In the genomic region with DNA sequence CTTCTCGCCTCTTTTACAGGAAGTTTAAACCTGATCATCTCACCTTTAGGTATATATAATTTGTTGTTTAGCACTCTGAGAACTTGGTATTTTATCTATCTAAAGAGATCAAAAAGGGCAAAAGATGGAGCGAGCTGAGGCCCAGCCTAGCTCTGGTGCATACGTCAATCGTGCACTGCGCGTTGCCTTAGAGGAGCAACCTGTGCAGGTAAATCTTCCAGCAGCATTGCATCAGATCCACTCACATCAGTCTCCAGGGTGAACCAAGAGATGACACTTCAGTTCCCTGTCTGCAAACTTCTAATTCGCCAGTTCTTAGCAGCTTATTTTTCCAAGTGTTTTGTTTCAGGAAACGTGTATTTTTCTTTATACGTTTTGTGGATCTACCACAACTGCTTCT, we compare ENCODE assay signal across 30 cellular contexts. TPM values are rescaled to one million over a fixed set of nuclear protein-coding genes. Genes with fewer than 3 reads are reported as not detected.
DNase-seq lines count a peak whose midpoint lies in the region; ATAC-seq, FAIRE-seq and TF ChIP-seq lines count a peak whose summit lies in the region.
"Had no signal": no experiment of that assay in that cellular context is flagged by ENCODE, and none has a peak within 500 bp of the region (broad histone marks: within the 10 kb centered on the region; RNA-seq: fewer than 3 reads in every experiment).

No MANE protein-coding gene starts in this region.

- peaks cover 72% of the 10 kb centered on the region; the same call in 1 of the 2 replicates for H4K20me1 ChIP-seq in GM23338 (replicated peaks; ENCODE audit: insufficient read depth)
- H4K20me1 ChIP-seq in keratinocyte (ENCODE audit: control insufficient read depth, extremely low read depth, insufficient read depth, low read length) = no peaks in the 10 kb centered on the region

- H3K79me2 ChIP-seq in GM23338 (replicated peaks; ENCODE audit: insufficient read depth) = peaks cover 100% of the 10 kb centered on the region
- H3K79me2 ChIP-seq in keratinocyte (ENCODE audit: control insufficient read depth, insufficient read depth, low read length) = peaks cover 41% of the 10 kb centered on the region

- no peak for DNase-seq in GM23338 (ENCODE audit: low spot score)
- DNase-seq in activated B cell treated with CpG ODN at 0.5 μM for 24 hours = no peak
- no peak for DNase-seq in keratinocyte (ENCODE audit: low read depth, low spot score)
- no peak for DNase-seq in progenitor cell of endocrine pancreas (ENCODE audit: low spot score, unreplicated experiment)
- no peak for DNase-seq in AG08395 (ENCODE audit: low spot score)
- no peak for DNase-seq in SJCRH30
- DNase-seq: activated CD4-positive, alpha-beta T cell treated with anti-CD3 and anti-CD28 coated beads, Interleukin-2, amount 50 U/mL, for 48 hours; activated CD8-positive, alpha-beta memory T cell treated with anti-CD3 and anti-CD28 coated beads, Interleukin-2, amount 50 U/mL, for 4 hours; activated naive CD4-positive, alpha-beta T cell treated with anti-CD3 and anti-CD28 coated beads, Interleukin-2, amount 50 U/mL, for 16 hours; amygdala; Caco-2; colonic mucosa; effector CD8-positive, alpha-beta T cell; erythroblast; foreskin melanocyte; heart right ventricle; Kasumi-1; midbrain; naive thymus-derived CD8-positive, alpha-beta T cell; NCI-H1694; NCI-H526 treated with DMSO at 0.1 percent for 48 hours; SHP77 treated with DMSO at 0.1 percent for 48 hours; transverse colon had no signal

- H3K9me3 Mint-ChIP-seq in GM23338 (no peaks in the 10 kb centered on the region), activated B cell treated with CpG ODN at 0.5 μM for 24 hours (no peaks in the 10 kb centered on the region), progenitor cell of endocrine pancreas (ENCODE audit: low read depth) (no peaks in the 10 kb centered on the region)
- H3K9me3 Mint-ChIP-seq: activated T-helper 17 cell treated with anti-CD3 and anti-CD28 coated beads, Interleukin-2, amount 50 U/mL, for 72 hours; naive thymus-derived CD8-positive, alpha-beta T cell had no signal

- H3K27me3 Mint-ChIP-seq in GM23338 (ENCODE audit: insufficient read depth, low read depth, poor library complexity) (no peaks in the 10 kb centered on the region), activated B cell treated with CpG ODN at 0.5 μM for 24 hours (no peaks in the 10 kb centered on the region), progenitor cell of endocrine pancreas (no peaks in the 10 kb centered on the region)

- dilution Hi-C loops in keratinocyte (cut with MboI; ENCODE audit: extremely low pct_ligation_motif_present, low sequenced_read_pairs) = no loop called here

- intact Hi-C loops in activated B cell treated with CpG ODN at 0.5 μM for 24 hours (cut with micrococcal nuclease) = no loop called here

- no peak overlapping the region for H3K4me2 ChIP-seq in GM23338
- H3K4me2 ChIP-seq in keratinocyte (ENCODE audit: control insufficient read depth, extremely low read depth, insufficient read depth, low read depth, low read length) = peak overlapping the region; percentile 86

- peak; percentile 91 for FAIRE-seq in keratinocyte (lab: Jason Lieb, UNC)
- FAIRE-seq: GM18507 had no signal

- no peaks in the 10 kb centered on the region for H3K9me2 ChIP-seq in GM23338 (ENCODE audit: insufficient read depth)

- H3K36me3 ChIP-seq in GM23338 (ENCODE audit: insufficient read depth) = peaks cover under 1% of the 10 kb centered on the region; the same call in 1 of the 2 replicates
- H3K36me3 ChIP-seq in keratinocyte (ENCODE audit: control insufficient read depth in 2 of 2, extremely low read depth in 1 of 2, insufficient read depth in 2 of 2, low read length in 2 of 2) = no peaks in the 10 kb centered on the region
- H3K36me3 ChIP-seq in SJCRH30 = peaks cover 19% of the 10 kb centered on the region
- H3K36me3 ChIP-seq: colonic mucosa, heart right ventricle, transverse colon had no signal

- H3K4me3 Mint-ChIP-seq in GM23338 (no peak overlapping the region), activated B cell treated with CpG ODN at 0.5 μM for 24 hours (no peak overlapping the region), progenitor cell of endocrine pancreas (ENCODE audit: low read depth) (no peak overlapping the region)
- H3K4me3 Mint-ChIP-seq: activated T-helper 17 cell treated with anti-CD3 and anti-CD28 coated beads, Interleukin-2, amount 50 U/mL, for 72 hours; naive thymus-derived CD8-positive, alpha-beta T cell had no signal

- H3K4me3 ChIP-seq in GM23338 = no peak overlapping the region
- H3K4me3 ChIP-seq in keratinocyte (ENCODE audit: control insufficient read depth in 2 of 3, extremely low read depth in 1 of 3, insufficient read depth in 2 of 3, low read depth in 1 of 3, low read length in 3 of 3) = peak overlapping the region in 2 of 3 experiments; percentile 7 to 44
- no peak overlapping the region for H3K4me3 ChIP-seq in SJCRH30
- H3K4me3 ChIP-seq: colonic mucosa, heart right ventricle, transverse colon had no signal

- H3K27ac ChIP-seq in GM23338 (ENCODE audit: low read depth) (no peak overlapping the region), keratinocyte (ENCODE audit: control insufficient read depth, insufficient read depth, low read length) (peak overlapping the region; percentile 63), SJCRH30 (no peak overlapping the region)
- H3K27ac ChIP-seq: C4-2B, colonic mucosa, HL-60 had no signal

- no peaks in the 10 kb centered on the region; the same call in 1 of the 2 replicates for H3F3A ChIP-seq in GM23338 (replicated peaks; ENCODE audit: low read depth)

- peak overlapping the region; percentile 39 for H3K9ac ChIP-seq in keratinocyte (ENCODE audit: control insufficient read depth, extremely low read depth, insufficient read depth, low read length)

- H2AFZ ChIP-seq in GM23338 (no peak overlapping the region), keratinocyte (ENCODE audit: control insufficient read depth, low read length) (peak overlapping the region; percentile 28)

- H3K9me3 ChIP-seq in keratinocyte (ENCODE audit: control insufficient read depth, low read depth, low read length) = no peaks in the 10 kb centered on the region
- no peaks in the 10 kb centered on the region for H3K9me3 ChIP-seq in SJCRH30 (replicated peaks)
- H3K9me3 ChIP-seq: Caco-2, colonic mucosa, heart right ventricle, transverse colon had no signal

- CTCF ChIA-PET in activated B cell treated with CpG ODN at 0.5 μM for 24 hours (lab: Charles Lee) = interaction anchor here (1.4 kb wide), 1 partner anchor 23 kb away, joined by 4 read pairs; no protein-coding TSS in a partner anchor

- peaks cover 22% of the 10 kb centered on the region for H3K36me3 Mint-ChIP-seq in GM23338 (ENCODE audit: low read depth)
- H3K36me3 Mint-ChIP-seq in activated B cell treated with CpG ODN at 0.5 μM for 24 hours (ENCODE audit: low read depth) = peaks cover 83% of the 10 kb centered on the region
- H3K36me3 Mint-ChIP-seq in progenitor cell of endocrine pancreas (ENCODE audit: insufficient read depth) = peaks cover 2% of the 10 kb centered on the region
- H3K36me3 Mint-ChIP-seq: naive thymus-derived CD8-positive, alpha-beta T cell had no signal

- ATAC-seq in GM23338 = peak; percentile 7; the same call in 1 of the 3 replicates
- no peak for ATAC-seq in activated B cell treated with CpG ODN at 0.5 μM for 24 hours (ENCODE audit: low read depth)
- ATAC-seq in HG02970 (IDR thresholded peaks at IDR 0.05; ENCODE audit: low FRiP score, unreplicated experiment) = no peak
- no peak for ATAC-seq in HG03108 (IDR thresholded peaks at IDR 0.05; ENCODE audit: unreplicated experiment)
- ATAC-seq: activated T-helper 17 cell treated with anti-CD3 and anti-CD28 coated beads, Interleukin-2, amount 50 U/mL, for 72 hours; heart right ventricle; naive thymus-derived CD8-positive, alpha-beta T cell; Panc1 had no signal

- POLR2A ChIA-PET in activated B cell treated with CpG ODN at 0.5 μM for 24 hours (lab: Charles Lee) = interaction anchor here (0.7 kb wide), 1 partner anchor 650 kb away, joined by 3 read pairs; no protein-coding TSS in a partner anchor

- no peaks in the 10 kb centered on the region for H3K27me3 ChIP-seq in GM23338 (ENCODE audit: insufficient read depth)
- no peaks in the 10 kb centered on the region for H3K27me3 ChIP-seq in keratinocyte (ENCODE audit: control insufficient read depth, extremely low read depth, insufficient read depth, low read length)
- H3K27me3 ChIP-seq in SJCRH30 = no peaks in the 10 kb centered on the region
- H3K27me3 ChIP-seq: colonic mucosa, transverse colon had no signal

- TF ChIP-seq CTCF in GM23338 (conservative IDR thresholded peaks at IDR 0.05; ENCODE audit: low read depth in 2 of 2) (no peak), activated B cell treated with CpG ODN at 0.5 μM for 24 hours (IDR thresholded peaks at IDR 0.05) (no peak), keratinocyte (optimal IDR thresholded peaks at IDR 0.05 in 1 of 3, IDR thresholded peaks at IDR 0.05 in 1 of 3, conservative IDR thresholded peaks at IDR 0.05 in 1 of 3; ENCODE audit: extremely low read depth in 1 of 3, insufficient read depth in 2 of 3, low read length in 3 of 3) (no peak), progenitor cell of endocrine pancreas (IDR thresholded peaks at IDR 0.05; ENCODE audit: unreplicated experiment) (no peak)

- H3K27ac Mint-ChIP-seq in GM23338 = peak overlapping the region; percentile 72; the same call in 1 of the 2 replicates
- H3K27ac Mint-ChIP-seq in activated B cell treated with CpG ODN at 0.5 μM for 24 hours = peak overlapping the region; percentile 24
- H3K27ac Mint-ChIP-seq in progenitor cell of endocrine pancreas = peak overlapping the region; percentile 17
- H3K27ac Mint-ChIP-seq: activated T-helper 17 cell treated with anti-CD3 and anti-CD28 coated beads, Interleukin-2, amount 50 U/mL, for 72 hours had no signal

- no peaks in the 10 kb centered on the region for H3K9me1 ChIP-seq in keratinocyte (ENCODE audit: control insufficient read depth, extremely low read depth, insufficient read depth, low read length)

- H3K4me1 ChIP-seq in GM23338 (ENCODE audit: insufficient read depth) = peaks cover 87% of the 10 kb centered on the region
- H3K4me1 ChIP-seq in keratinocyte (ENCODE audit: control insufficient read depth, extremely low read depth, insufficient read depth, low read length) = peaks cover 80% of the 10 kb centered on the region
- peaks cover 17% of the 10 kb centered on the region for H3K4me1 ChIP-seq in SJCRH30
- H3K4me1 ChIP-seq: colonic mucosa had no signal

- H3K4me1 Mint-ChIP-seq in GM23338 (peaks cover 79% of the 10 kb centered on the region), activated B cell treated with CpG ODN at 0.5 μM for 24 hours (peaks cover 88% of the 10 kb centered on the region), progenitor cell of endocrine pancreas (ENCODE audit: low read depth) (peaks cover 70% of the 10 kb centered on the region)
- H3K4me1 Mint-ChIP-seq: activated T-helper 17 cell treated with anti-CD3 and anti-CD28 coated beads, Interleukin-2, amount 50 U/mL, for 72 hours had no signal

RNA-seq across cellular contexts. Expression of gene BCL11A, which starts 15.3 kb away (rescaled TPM):
- 49.2 and 57.5 TPM in 2 replicates for total RNA-seq in GM23338 (2014; rRNA removed; shearing (Covaris generic))
- polyA plus RNA-seq in GM23338 (2016; fragmentation: Nextera tagmentation; extraction: Ambion mirVana) = 72.5 and 77.6 TPM in 2 replicates
- total RNA-seq in activated B cell treated with CpG ODN at 0.5 μM for 24 hours = 279 and 331 TPM in 2 replicates
- 3.8 to 5.3 TPM (median 5.0 TPM) in 3 replicates for polyA plus RNA-seq in keratinocyte
- polyA plus RNA-seq in keratinocyte (2011; ENCODE audit: low read depth) = 6.4 TPM
- 2.9 and 3.7 TPM in 2 replicates for polyA plus RNA-seq in keratinocyte (2011; cell fraction: cytosol; rRNA removed)
- 10.2 and 12.2 TPM in 2 replicates for polyA plus RNA-seq in keratinocyte (2011; cell fraction: nucleus; rRNA removed)
- polyA plus RNA-seq in keratinocyte (2012; ENCODE audit: low replicate concordance) = 4.8 and 12.4 TPM in 2 replicates
- polyA minus RNA-seq in keratinocyte = 9.7 to 17.6 TPM (median 12.8 TPM) in 3 replicates
- 4.2 TPM for polyA minus RNA-seq in keratinocyte (2011; cell fraction: cytosol; rRNA and poly(A)+ RNA removed)
- 10.6 and 20.9 TPM in 2 replicates for polyA minus RNA-seq in keratinocyte (2011; cell fraction: nucleus; rRNA and poly(A)+ RNA removed)
- total RNA-seq in progenitor cell of endocrine pancreas = 46.2 and 47.9 TPM in 2 replicates
- 23.1 and 29.7 TPM in 2 replicates for total RNA-seq in SJCRH30 (2014; rRNA removed; shearing (Covaris generic))

Comparison
In these comparisons a context has a peak if more than half of its experiments do, and no peak if none do; other contexts are left out.
1. H3K4me3 ChIP-seq: peak in keratinocyte (2 of 3); none in GM23338 (single experiment) and SJCRH30 (single experiment).
2. H3K27ac Mint-ChIP-seq: peak in every context shown above with its lines; median percentile 72 in GM23338; 24 in activated B cell treated with CpG ODN at 0.5 μM for 24 hours; 17 in progenitor cell of endocrine pancreas.